In genomic region chr22:50357756-50358155, GRCh38 we compare ENCODE assay signal across 22 cellular contexts. TPM values are rescaled to one million over a fixed set of nuclear protein-coding genes. Genes with fewer than 3 reads are reported as not detected.
DNase-seq lines count a peak whose midpoint lies in the region; ATAC-seq and TF ChIP-seq lines count a peak whose summit lies in the region.
"Had no signal": no experiment of that assay in that cellular context is flagged by ENCODE, and none has a peak within 500 bp of the region (broad histone marks: within the 10 kb centered on the region; RNA-seq: fewer than 3 reads in every experiment).

No MANE protein-coding gene starts in this region.

- H2AFZ ChIP-seq in trophoblast cell (ENCODE audit: insufficient read depth, low read length, poor library complexity) = no peak overlapping the region

- H3K36me3 Mint-ChIP-seq in natural killer cell (no peaks in the 10 kb centered on the region), CD14-positive monocyte (peaks cover 32 to 52% of the 10 kb centered on the region in 2 donors)
- H3K36me3 Mint-ChIP-seq in natural killer cell treated with Interleukin-12 subunit alpha and Interleukin-12 subunit beta and Interleukin-15 and Interleukin-18, amount 100 ng/mL, for 72 hours = peaks cover 6% of the 10 kb centered on the region
- H3K36me3 Mint-ChIP-seq in dendritic cell treated with granulocyte-macrophage colony-stimulating factor and Interleukin-4, amounts not matched to agents 40 ng/mL and 50 ng/mL, for 4 days (ENCODE audit: low read depth) = peaks cover 61% of the 10 kb centered on the region

- no peak overlapping the region for H3K27ac ChIP-seq in trophoblast cell (ENCODE audit: low read depth, low read length)
- H3K27ac ChIP-seq: A549; BLaER1 treated with 17β-estradiol and CSF1 and Interleukin-3, amounts not matched to agents 10 nM and 100 nM had no signal

- peak overlapping the region; percentile 42 for H3K4ac ChIP-seq in trophoblast cell (ENCODE audit: low read depth, low read length)

- TF ChIP-seq CTCF in natural killer cell (IDR thresholded peaks at IDR 0.05) = no peak
- TF ChIP-seq CTCF in CD14-positive monocyte (IDR thresholded peaks at IDR 0.05) = no peak

- DNase-seq in natural killer cell (no peak), trophoblast cell (peak; percentile 64 to 84), CD14-positive monocyte (ENCODE audit: low spot score) (no peak), NCI-H345 (lab: John Stamatoyannopoulos, UW) (no peak)
- no peak for DNase-seq in natural killer cell treated with Interleukin-12 subunit alpha and Interleukin-12 subunit beta and Interleukin-15 and Interleukin-18, amount 100 ng/mL, for 72 hours (ENCODE audit: low spot score)
- DNase-seq: 8988T; ACHN; AML-193; BE2C; Calu3; CD4-positive, alpha-beta memory T cell; COR-L47; DMS53; DMS79 treated with DMSO at 0.1 percent for 48 hours; GF-D8; GOT3; HFFc6 had no signal

- H2BK120ac ChIP-seq in trophoblast cell (ENCODE audit: insufficient read depth, low read length, poor library complexity) = no peak overlapping the region

- WGBS in trophoblast cell (ENCODE audit: extremely low coverage, insufficient coverage, insufficient read length) = no CpG with 5 or more reads among the region's 10 CpGs

- H3K14ac ChIP-seq in trophoblast cell (ENCODE audit: low read length) = no peak overlapping the region

- H3K4me3 ChIP-seq in trophoblast cell (ENCODE audit: low read depth, low read length) = no peak overlapping the region
- H3K4me3 ChIP-seq: A549; BLaER1 treated with 17β-estradiol and CSF1 and Interleukin-3, amounts not matched to agents 10 nM and 100 nM; HAP-1 had no signal

- H3K27me3 Mint-ChIP-seq in natural killer cell (ENCODE audit: low read depth in 2 of 2) = no peaks in the 10 kb centered on the region
- no peaks in the 10 kb centered on the region for H3K27me3 Mint-ChIP-seq in natural killer cell treated with Interleukin-12 subunit alpha and Interleukin-12 subunit beta and Interleukin-15 and Interleukin-18, amount 100 ng/mL, for 72 hours
- H3K27me3 Mint-ChIP-seq in dendritic cell treated with granulocyte-macrophage colony-stimulating factor and Interleukin-4, amounts not matched to agents 40 ng/mL and 50 ng/mL, for 4 days = no peaks in the 10 kb centered on the region
- H3K27me3 Mint-ChIP-seq in CD14-positive monocyte (ENCODE audit: low read depth in 3 of 3) = no peaks in the 10 kb centered on the region
- H3K27me3 Mint-ChIP-seq: CD4-positive, alpha-beta memory T cell had no signal

- no peaks in the 10 kb centered on the region for H3K9me3 Mint-ChIP-seq in natural killer cell
- no peaks in the 10 kb centered on the region for H3K9me3 Mint-ChIP-seq in natural killer cell treated with Interleukin-12 subunit alpha and Interleukin-12 subunit beta and Interleukin-15 and Interleukin-18, amount 100 ng/mL, for 72 hours
- no peaks in the 10 kb centered on the region for H3K9me3 Mint-ChIP-seq in dendritic cell treated with granulocyte-macrophage colony-stimulating factor and Interleukin-4, amounts not matched to agents 40 ng/mL and 50 ng/mL, for 4 days
- peaks cover 0 to 2% (median 0%) of the 10 kb centered on the region in 7 donors for H3K9me3 Mint-ChIP-seq in CD14-positive monocyte
- H3K9me3 Mint-ChIP-seq: HFFc6 had no signal

- H3K27ac Mint-ChIP-seq in natural killer cell = peak overlapping the region; percentile 7
- H3K27ac Mint-ChIP-seq in natural killer cell treated with Interleukin-12 subunit alpha and Interleukin-12 subunit beta and Interleukin-15 and Interleukin-18, amount 100 ng/mL, for 72 hours = peak overlapping the region in 1 of 2 donors; percentile 73
- H3K27ac Mint-ChIP-seq in dendritic cell treated with granulocyte-macrophage colony-stimulating factor and Interleukin-4, amounts not matched to agents 40 ng/mL and 50 ng/mL, for 4 days = peak overlapping the region; percentile 22
- no peak overlapping the region for H3K27ac Mint-ChIP-seq in CD14-positive monocyte

- no peak overlapping the region for H2BK5ac ChIP-seq in trophoblast cell (ENCODE audit: low read depth, low read length, poor library complexity)

- ATAC-seq in natural killer cell = no peak
- ATAC-seq in natural killer cell treated with Interleukin-12 subunit alpha and Interleukin-12 subunit beta and Interleukin-15 and Interleukin-18, amount 100 ng/mL, for 72 hours = no peak
- no peak for ATAC-seq in HG03457 (IDR thresholded peaks at IDR 0.05; ENCODE audit: unreplicated experiment)
- ATAC-seq: A549 had no signal

- H4K91ac ChIP-seq in trophoblast cell (ENCODE audit: low read depth, low read length) = no peak overlapping the region

- no peak overlapping the region for H2BK12ac ChIP-seq in trophoblast cell (ENCODE audit: low read length)

- H4K12ac ChIP-seq in trophoblast cell (ENCODE audit: low read depth, low read length) = no peak overlapping the region

- H3K9ac ChIP-seq in trophoblast cell (ENCODE audit: low read length) = no peak overlapping the region
- H3K9ac ChIP-seq: BLaER1 treated with 17β-estradiol and CSF1 and Interleukin-3, amounts not matched to agents 10 nM and 100 nM had no signal

- H3K23ac ChIP-seq in trophoblast cell (ENCODE audit: low read length) = no peak overlapping the region

- no peak overlapping the region for H4K8ac ChIP-seq in trophoblast cell (ENCODE audit: low read depth, low read length)

- H3K27me3 ChIP-seq in trophoblast cell (ENCODE audit: insufficient read depth, low read length) = no peaks in the 10 kb centered on the region
- H3K27me3 ChIP-seq: BE2C; BLaER1 treated with 17β-estradiol and CSF1 and Interleukin-3, amounts not matched to agents 10 nM and 100 nM had no signal

- H3K4me3 Mint-ChIP-seq in natural killer cell = no peak overlapping the region
- H3K4me3 Mint-ChIP-seq in natural killer cell treated with Interleukin-12 subunit alpha and Interleukin-12 subunit beta and Interleukin-15 and Interleukin-18, amount 100 ng/mL, for 72 hours = no peak overlapping the region
- no peak overlapping the region for H3K4me3 Mint-ChIP-seq in dendritic cell treated with granulocyte-macrophage colony-stimulating factor and Interleukin-4, amounts not matched to agents 40 ng/mL and 50 ng/mL, for 4 days
- no peak overlapping the region for H3K4me3 Mint-ChIP-seq in CD14-positive monocyte
- H3K4me3 Mint-ChIP-seq: CD4-positive, alpha-beta memory T cell; HFFc6 had no signal

- H3K9me3 ChIP-seq in trophoblast cell (ENCODE audit: insufficient read depth, low read depth, low read length) = peaks cover 2% of the 10 kb centered on the region
- H3K9me3 ChIP-seq: A549; BE2C; BLaER1 treated with 17β-estradiol and CSF1 and Interleukin-3, amounts not matched to agents 10 nM and 100 nM; HAP-1 had no signal

- H3K36me3 ChIP-seq in trophoblast cell (ENCODE audit: control insufficient read depth in 1 of 2, insufficient read depth in 2 of 2, low read length in 2 of 2) = peaks cover 6 to 16% of the 10 kb centered on the region in 2 experiments

- H3K4me1 Mint-ChIP-seq in natural killer cell (peaks cover 27 to 41% of the 10 kb centered on the region in 2 donors), CD14-positive monocyte (peaks cover 4% of the 10 kb centered on the region)
- peaks cover 26 to 36% of the 10 kb centered on the region in 2 donors for H3K4me1 Mint-ChIP-seq in natural killer cell treated with Interleukin-12 subunit alpha and Interleukin-12 subunit beta and Interleukin-15 and Interleukin-18, amount 100 ng/mL, for 72 hours (ENCODE audit: low read depth in 2 of 2)
- peaks cover 27% of the 10 kb centered on the region for H3K4me1 Mint-ChIP-seq in dendritic cell treated with granulocyte-macrophage colony-stimulating factor and Interleukin-4, amounts not matched to agents 40 ng/mL and 50 ng/mL, for 4 days (ENCODE audit: low read depth)

- H3K18ac ChIP-seq in trophoblast cell (ENCODE audit: low read length) = no peak overlapping the region

- no peaks in the 10 kb centered on the region for H3K79me1 ChIP-seq in trophoblast cell (ENCODE audit: low read length)

- H3K4me2 ChIP-seq in trophoblast cell (ENCODE audit: low read length) = no peak overlapping the region
- H3K4me2 ChIP-seq: A549; BLaER1 treated with 17β-estradiol and CSF1 and Interleukin-3, amounts not matched to agents 10 nM and 100 nM had no signal

- no peak overlapping the region for H2AK5ac ChIP-seq in trophoblast cell (ENCODE audit: low read length)

- H3K79me2 ChIP-seq in trophoblast cell (ENCODE audit: control insufficient read depth, insufficient read depth, low read length, poor library complexity) = peaks cover 4% of the 10 kb centered on the region

- intact Hi-C loops in natural killer cell (cut with micrococcal nuclease) (no loop called here), CD14-positive monocyte (cut with micrococcal nuclease) (loop anchor here in 1 of 2 donors (10.0 kb wide), 1 partner anchor 137 kb away; no protein-coding TSS in a partner anchor)
- intact Hi-C loops in dendritic cell treated with granulocyte-macrophage colony-stimulating factor and Interleukin-4, amounts not matched to agents 40 ng/mL and 50 ng/mL, for 4 days (cut with micrococcal nuclease) = no loop called here

- peaks cover 4 to 8% of the 10 kb centered on the region in 2 experiments for H3K4me1 ChIP-seq in trophoblast cell (ENCODE audit: control insufficient read depth in 1 of 2, insufficient read depth in 2 of 2, low read length in 2 of 2)
- H3K4me1 ChIP-seq: A549, BE2C, HAP-1 had no signal

RNA-seq across cellular contexts. Expression of gene PPP6R2, which starts 14.6 kb away (rescaled TPM):
- total RNA-seq in natural killer cell = 100 to 1,000 TPM in 1 of 3 donors, 10 to 100 TPM in 2; 76.0 to 103 (median 78.1) TPM
- total RNA-seq in natural killer cell treated with Interleukin-12 subunit alpha and Interleukin-12 subunit beta and Interleukin-15 and Interleukin-18, amount 100 ng/mL, for 72 hours = 100 to 1,000 TPM in 1 of 2 donors, 10 to 100 TPM in 1; 61.1 to 100 TPM
- 25.5 and 25.7 TPM in 2 replicates for polyA plus RNA-seq in trophoblast cell (2013)
- 10 to 100 TPM in 1 of 2 donors, 1 to 10 TPM in 1; 9.1 to 10.3 TPM for polyA plus RNA-seq in CD14-positive monocyte

RNA-seq across cellular contexts. Expression of gene DENND6B, which starts 30.9 kb away (rescaled TPM):
- total RNA-seq in natural killer cell = 1 to 10 TPM; 3.1 to 5.0 (median 4.5) TPM
- 1 to 10 TPM; 2.2 TPM for total RNA-seq in natural killer cell treated with Interleukin-12 subunit alpha and Interleukin-12 subunit beta and Interleukin-15 and Interleukin-18, amount 100 ng/mL, for 72 hours
- polyA plus RNA-seq in trophoblast cell (2013) = 0.97 and 1.2 TPM in 2 replicates
- 1 to 10 TPM; 1.7 to 2.1 TPM for polyA plus RNA-seq in CD14-positive monocyte

RNA-seq across cellular contexts. Expression of gene PLXNB2, which starts 50.3 kb away (rescaled TPM):
- 10 to 100 TPM in 2 of 3 donors, 1 to 10 TPM in 1; 6.0 to 34.7 (median 18.9) TPM for total RNA-seq in natural killer cell
- total RNA-seq in natural killer cell treated with Interleukin-12 subunit alpha and Interleukin-12 subunit beta and Interleukin-15 and Interleukin-18, amount 100 ng/mL, for 72 hours = 1 to 10 TPM; 4.4 to 5.5 TPM
- 61.9 and 66.1 TPM in 2 replicates for polyA plus RNA-seq in trophoblast cell (2013)
- polyA plus RNA-seq in CD14-positive monocyte = 10 to 100 TPM; 38.2 to 70.5 TPM

Comparison
In these comparisons a context has a peak if more than half of its experiments do, and no peak if none do; other contexts are left out.
1. DNase-seq: peak in trophoblast cell (2 of 2); none in natural killer cell (single experiment), natural killer cell treated with Interleukin-12 subunit alpha and Interleukin-12 subunit beta and Interleukin-15 and Interleukin-18, amount 100 ng/mL, for 72 hours (single experiment), CD14-positive monocyte (single experiment) and NCI-H345 (single experiment).
2. H3K27ac Mint-ChIP-seq: peak in natural killer cell (2 of 2) and dendritic cell treated with granulocyte-macrophage colony-stimulating factor and Interleukin-4, amounts not matched to agents 40 ng/mL and 50 ng/mL, for 4 days (single experiment); none in CD14-positive monocyte (0 of 7).